8 cellular contexts compared by ENCODE assay signal in the genomic region with DNA sequence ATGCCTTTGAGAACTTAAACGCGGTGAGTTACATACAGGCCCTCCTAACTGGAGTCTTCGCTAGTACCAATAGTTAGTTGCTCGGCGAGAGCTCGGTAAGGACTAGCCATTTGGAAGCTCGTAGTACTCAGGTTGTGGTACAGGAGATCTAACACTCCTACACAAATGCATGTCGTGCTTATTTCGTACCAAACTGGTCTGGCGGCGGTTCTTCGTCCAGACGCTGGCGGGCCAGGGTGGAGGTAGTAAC. TPM values are rescaled to one million over a fixed set of nuclear protein-coding genes. Genes with fewer than 3 reads are reported as not detected.
DNase-seq lines count a peak whose midpoint lies in the region; ATAC-seq, FAIRE-seq and TF ChIP-seq lines count a peak whose summit lies in the region.

No MANE protein-coding gene starts in this region.

- H3K4me3 ChIP-seq in CD8-positive, alpha-beta T cell (ENCODE audit: low read depth, low read length) = peak overlapping the region; percentile 86
- H3K4me3 ChIP-seq in mononuclear cell (ENCODE audit: low read length) = peak overlapping the region; percentile 63

- no peak for ATAC-seq in CD8-positive, alpha-beta T cell
- peak; percentile 10 for ATAC-seq in HG03095 (IDR thresholded peaks at IDR 0.05; ENCODE audit: unreplicated experiment)

- H3K27me3 ChIP-seq in CD8-positive, alpha-beta T cell (ENCODE audit: insufficient read depth, low read length) = no peaks in the 10 kb centered on the region
- H3K27me3 ChIP-seq in mononuclear cell (ENCODE audit: insufficient read depth, low read length) = no peaks in the 10 kb centered on the region

- no peaks in the 10 kb centered on the region for H3K36me3 ChIP-seq in CD8-positive, alpha-beta T cell (ENCODE audit: insufficient read depth, low read length)

- intact Hi-C loops in CD8-positive, alpha-beta T cell (cut with DNase I, micrococcal nuclease) = loop anchor here in 1 of 2 experiments (1.0 to 5.0 kb wide), 3 partner anchors 22 to 1841 kb away; partner anchors contain the start of gene FANCL

- peaks cover 50% of the 10 kb centered on the region for H3K4me1 Mint-ChIP-seq in CD8-positive, alpha-beta T cell (ENCODE audit: low read depth)

- H3K9me3 ChIP-seq in CD8-positive, alpha-beta T cell (ENCODE audit: low read length) = no peaks in the 10 kb centered on the region
- no peaks in the 10 kb centered on the region for H3K9me3 ChIP-seq in mononuclear cell (ENCODE audit: low read depth, low read length)

- TF ChIP-seq CTCF in CD8-positive, alpha-beta T cell (IDR thresholded peaks at IDR 0.05) = no peak
- no peak for TF ChIP-seq CTCF in GM13976 (IDR thresholded peaks at IDR 0.05; ENCODE audit: borderline replicate concordance, control extremely low read depth, extremely low read depth, insufficient read depth, missing control alignments)

- CTCF ChIA-PET in CD8-positive, alpha-beta T cell (lab: Charles Lee) = interaction anchor here (0.8 kb wide), 1 partner anchor 195 kb away, joined by 3 read pairs; the partner anchor contains the start of gene FANCL

- in situ Hi-C loops in GM13976 (cut with MboI; ENCODE audit: low sequenced_read_pairs, unreplicated experiment) = no loop called here

- peaks cover 5% of the 10 kb centered on the region for H3K36me3 Mint-ChIP-seq in CD8-positive, alpha-beta T cell

- H3K9me3 Mint-ChIP-seq in CD8-positive, alpha-beta T cell = no peaks in the 10 kb centered on the region

- peak overlapping the region; percentile 90 for H3K4me3 Mint-ChIP-seq in CD8-positive, alpha-beta T cell

- peaks cover 18% of the 10 kb centered on the region for H3K4me1 ChIP-seq in CD8-positive, alpha-beta T cell (ENCODE audit: insufficient read depth, low read length)
- H3K4me1 ChIP-seq in mononuclear cell (ENCODE audit: insufficient read depth, low read length) = peaks cover 27% of the 10 kb centered on the region

- H3K27ac ChIP-seq in CD8-positive, alpha-beta T cell (ENCODE audit: low read depth, low read length) = peak overlapping the region; percentile 82
- H3K27ac ChIP-seq in caudate nucleus (ENCODE audit: low read depth, low read length) = peak overlapping the region; percentile 84

- FAIRE-seq in H54 (lab: Jason Lieb, UNC) = no peak

- DNase-seq in CD8-positive, alpha-beta T cell = no peak
- DNase-seq in caudate nucleus (lab: John Stamatoyannopoulos, UW) (no peak), NCI-H128 (lab: John Stamatoyannopoulos, UW; ENCODE audit: unreplicated experiment) (no peak), GM13976 (ENCODE audit: low spot score) (no peak), H54 (ENCODE audit: insufficient read length, low spot score) (no peak)
- no peak for DNase-seq in stimulated activated CD8-positive, alpha-beta memory T cell treated with anti-CD3 and anti-CD28 coated beads, Interleukin-4, amount 100 ng/mL, for 48 hours

- no peak for TF ChIP-seq POLR2A in H54 (IDR thresholded peaks at IDR 0.05; ENCODE audit: low read depth, low read length)

- POLR2A ChIA-PET in CD8-positive, alpha-beta T cell (lab: Charles Lee) = interaction anchor here (0.8 to 1.4 kb wide), 6 partner anchors 9 to 23 kb away, joined by 3 to 6 read pairs (median 4); no protein-coding TSS in a partner anchor

- H3K27me3 Mint-ChIP-seq in CD8-positive, alpha-beta T cell (ENCODE audit: low read depth) = no peaks in the 10 kb centered on the region

- H3K27ac Mint-ChIP-seq in CD8-positive, alpha-beta T cell = peak overlapping the region; percentile 96

RNA-seq across cellular contexts. Expression of gene VRK2, which starts 0.3 kb away (rescaled TPM):
- total RNA-seq in CD8-positive, alpha-beta T cell = 10 to 100 TPM; 11.0 to 11.1 TPM
- 25.1 TPM for total RNA-seq in mononuclear cell
